Comparison of ENCODE assay signal across 8 cellular contexts in the genomic region with DNA sequence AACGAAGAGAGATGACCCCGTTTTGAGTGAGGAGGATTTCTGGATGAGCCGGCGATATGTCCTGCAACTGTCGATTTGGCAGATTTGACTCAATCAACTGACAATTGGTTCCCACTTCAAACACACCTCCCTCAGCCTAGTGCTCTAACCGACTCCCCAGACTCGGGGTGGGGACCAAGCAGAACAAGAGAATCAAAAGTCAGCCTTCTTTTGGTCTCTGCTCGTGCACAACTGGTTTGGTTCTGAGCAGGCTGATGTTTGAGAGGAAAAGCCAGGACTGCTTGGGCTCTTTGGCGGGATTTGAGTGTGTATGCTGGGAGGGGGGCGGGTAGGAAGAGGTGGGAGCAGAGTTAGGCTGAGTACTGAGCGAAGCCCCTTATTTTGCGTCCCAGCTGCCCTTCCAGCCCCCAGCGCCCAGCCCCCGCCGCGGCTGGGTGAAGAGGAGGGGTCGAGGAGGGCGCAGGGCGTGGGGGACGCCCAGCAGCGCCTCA.
DNase-seq lines count a peak whose midpoint lies in the region; ATAC-seq and TF ChIP-seq lines count a peak whose summit lies in the region.

No MANE protein-coding gene starts in this region.

- H3K9me3 ChIP-seq in prostate gland, result no peaks in the 10 kb centered on the region
- no peaks in the 10 kb centered on the region for H3K9me3 ChIP-seq in adrenal gland (replicated peaks in 1 of 3)

- H3K4me3 ChIP-seq in prostate gland (peak overlapping the region; percentile 33), adrenal gland (peak overlapping the region in 2 of 4 donors; percentile 25 to 57)

- no peak overlapping the region for H3K27ac Mint-ChIP-seq in activated CD4-positive, alpha-beta T cell treated with anti-CD3 and anti-CD28 coated beads for 36 hours

- TF ChIP-seq CTCF in prostate gland (IDR thresholded peaks at IDR 0.05), result no peak
- no peak for TF ChIP-seq CTCF in adrenal gland (IDR thresholded peaks at IDR 0.05)

- TF ChIP-seq POLR2A in prostate gland (IDR thresholded peaks at IDR 0.05), result no peak
- no peak for TF ChIP-seq POLR2A in adrenal gland (IDR thresholded peaks at IDR 0.05)

- intact Hi-C loops in activated CD4-positive, alpha-beta T cell treated with anti-CD3 and anti-CD28 coated beads for 36 hours (cut with DNase I, micrococcal nuclease), result no loop called here
- intact Hi-C loops in prostate gland (cut with DNase I) (no loop called here), adrenal gland (cut with DNase I) (no loop called here)

- 0% methylated on average over 20 of the region's 21 CpGs for WGBS in prostate gland
- WGBS in adrenal gland, 4 donors, result 0 to 2% (median 1%) methylated on average over 14 to 21 of the region's 21 CpGs

- no peaks in the 10 kb centered on the region for H3K36me3 ChIP-seq in prostate gland
- H3K36me3 ChIP-seq in adrenal gland (replicated peaks in 1 of 2), result no peaks in the 10 kb centered on the region

- CTCF ChIA-PET in activated CD4-positive, alpha-beta T cell treated with anti-CD3 and anti-CD28 coated beads for 36 hours (lab: Charles Lee), result interaction anchor here (0.7 kb wide), 1 partner anchor 11 kb away, joined by 3 read pairs; no protein-coding TSS in a partner anchor

- no peak for DNase-seq in activated CD4-positive, alpha-beta T cell treated with anti-CD3 and anti-CD28 coated beads for 36 hours
- DNase-seq in activated CD4-positive, alpha-beta T cell treated with anti-CD3 and anti-CD28 coated beads for 4 hours, result no peak
- DNase-seq in glomerular visceral epithelial cell (ENCODE audit: extremely low spot score), result peak; percentile 3
- no peak for DNase-seq in prostate gland (ENCODE audit: low spot score)
- no peak for DNase-seq in adrenal gland
- no peak for DNase-seq in activated CD8-positive, alpha-beta memory T cell treated with anti-CD3 and anti-CD28 coated beads, Interleukin-2, amount 50 U/mL, for 4 hours

- H3K9me3 Mint-ChIP-seq in activated CD4-positive, alpha-beta T cell treated with anti-CD3 and anti-CD28 coated beads for 36 hours (ENCODE audit: low read depth), result no peaks in the 10 kb centered on the region

- peaks cover 43% of the 10 kb centered on the region for H3K27me3 Mint-ChIP-seq in activated CD4-positive, alpha-beta T cell treated with anti-CD3 and anti-CD28 coated beads for 36 hours

- peak; percentile 27 for ATAC-seq in activated CD4-positive, alpha-beta T cell treated with anti-CD3 and anti-CD28 coated beads for 36 hours
- ATAC-seq in HG02885 (IDR thresholded peaks at IDR 0.05; ENCODE audit: poor library complexity, unreplicated experiment) (peak; percentile 14), SK-N-SH treated with all-trans-retinoic acid at 6 μM for 48 hours (peak; percentile 13)

- H3K27ac ChIP-seq in prostate gland (no peak overlapping the region), adrenal gland (no peak overlapping the region)

- H3K27me3 ChIP-seq in prostate gland (replicated peaks; ENCODE audit: insufficient read depth) (no peaks in the 10 kb centered on the region), adrenal gland (peaks cover 21% of the 10 kb centered on the region)

- H3K4me1 ChIP-seq in prostate gland (replicated peaks) (no peaks in the 10 kb centered on the region), adrenal gland (replicated peaks in 1 of 2) (peaks cover 7 to 23% of the 10 kb centered on the region in 2 donors)

- peaks cover 13% of the 10 kb centered on the region for H3K4me1 Mint-ChIP-seq in activated CD4-positive, alpha-beta T cell treated with anti-CD3 and anti-CD28 coated beads for 36 hours

- POLR2A ChIA-PET in activated CD4-positive, alpha-beta T cell treated with anti-CD3 and anti-CD28 coated beads for 36 hours (lab: Charles Lee), result no interaction called here

- peak overlapping the region; percentile 36 for H3K4me3 Mint-ChIP-seq in activated CD4-positive, alpha-beta T cell treated with anti-CD3 and anti-CD28 coated beads for 36 hours

- H3K36me3 Mint-ChIP-seq in activated CD4-positive, alpha-beta T cell treated with anti-CD3 and anti-CD28 coated beads for 36 hours (ENCODE audit: low read depth), result no peaks in the 10 kb centered on the region

TF ChIP-seq in SK-N-SH treated with all-trans-retinoic acid at 6 μM for 48 hours, 23 proteins besides CTCF, POLR2A, EP300 and RAD21:
- TF ChIP-seq POU6F1 (CRISPR knock-in tag; IDR thresholded peaks at IDR 0.05; ENCODE audit: borderline replicate concordance, low read depth), result no peak
- TF ChIP-seq PATZ1 (CRISPR knock-in tag; IDR thresholded peaks at IDR 0.05; ENCODE audit: borderline replicate concordance), result no peak
- no peak for TF ChIP-seq SNAI2 (CRISPR knock-in tag; IDR thresholded peaks at IDR 0.05)
- no peak for TF ChIP-seq ZC3H10 (CRISPR knock-in tag; IDR thresholded peaks at IDR 0.05)
- TF ChIP-seq, protein P1, sequence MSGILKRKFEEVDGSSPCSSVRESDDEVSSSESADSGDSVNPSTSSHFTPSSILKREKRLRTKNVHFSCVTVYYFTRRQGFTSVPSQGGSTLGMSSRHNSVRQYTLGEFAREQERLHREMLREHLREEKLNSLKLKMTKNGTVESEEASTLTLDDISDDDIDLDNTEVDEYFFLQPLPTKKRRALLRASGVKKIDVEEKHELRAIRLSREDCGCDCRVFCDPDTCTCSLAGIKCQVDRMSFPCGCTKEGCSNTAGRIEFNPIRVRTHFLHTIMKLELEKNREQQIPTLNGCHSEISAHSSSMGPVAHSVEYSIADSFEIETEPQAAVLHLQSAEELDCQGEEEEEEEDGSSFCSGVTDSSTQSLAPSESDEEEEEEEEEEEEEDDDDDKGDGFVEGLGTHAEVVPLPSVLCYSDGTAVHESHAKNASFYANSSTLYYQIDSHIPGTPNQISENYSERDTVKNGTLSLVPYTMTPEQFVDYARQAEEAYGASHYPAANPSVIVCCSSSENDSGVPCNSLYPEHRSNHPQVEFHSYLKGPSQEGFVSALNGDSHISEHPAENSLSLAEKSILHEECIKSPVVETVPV (CRISPR knock-in tag; IDR thresholded peaks at IDR 0.05), result no peak
- TF ChIP-seq ZFP30 (CRISPR knock-in tag; IDR thresholded peaks at IDR 0.05), result no peak
- no peak for TF ChIP-seq TCF4 (CRISPR knock-in tag; IDR thresholded peaks at IDR 0.05; ENCODE audit: borderline replicate concordance)
- no peak for TF ChIP-seq ZFP3 (CRISPR knock-in tag; IDR thresholded peaks at IDR 0.05)
- no peak for TF ChIP-seq BACH2 (CRISPR knock-in tag; IDR thresholded peaks at IDR 0.05; ENCODE audit: borderline replicate concordance)
- no peak for TF ChIP-seq TOX (CRISPR knock-in tag; IDR thresholded peaks at IDR 0.05; ENCODE audit: borderline replicate concordance)
- TF ChIP-seq OSR1 (CRISPR knock-in tag; IDR thresholded peaks at IDR 0.05), result no peak
- TF ChIP-seq ESRRG (CRISPR knock-in tag; IDR thresholded peaks at IDR 0.05), result no peak
- no peak for TF ChIP-seq GLIS3 (CRISPR knock-in tag; IDR thresholded peaks at IDR 0.05)
- no peak for TF ChIP-seq CSDC2 (CRISPR knock-in tag; IDR thresholded peaks at IDR 0.05)
- no peak for TF ChIP-seq ARNTL (CRISPR knock-in tag; IDR thresholded peaks at IDR 0.05; ENCODE audit: borderline replicate concordance, low read depth)
- TF ChIP-seq ZNF565 (CRISPR knock-in tag; conservative IDR thresholded peaks at IDR 0.05; ENCODE audit: low read depth), result no peak
- no peak for TF ChIP-seq RARB (CRISPR knock-in tag; IDR thresholded peaks at IDR 0.05)
